Comparison of ENCODE assay signal across 15 cellular contexts in the genomic region with DNA sequence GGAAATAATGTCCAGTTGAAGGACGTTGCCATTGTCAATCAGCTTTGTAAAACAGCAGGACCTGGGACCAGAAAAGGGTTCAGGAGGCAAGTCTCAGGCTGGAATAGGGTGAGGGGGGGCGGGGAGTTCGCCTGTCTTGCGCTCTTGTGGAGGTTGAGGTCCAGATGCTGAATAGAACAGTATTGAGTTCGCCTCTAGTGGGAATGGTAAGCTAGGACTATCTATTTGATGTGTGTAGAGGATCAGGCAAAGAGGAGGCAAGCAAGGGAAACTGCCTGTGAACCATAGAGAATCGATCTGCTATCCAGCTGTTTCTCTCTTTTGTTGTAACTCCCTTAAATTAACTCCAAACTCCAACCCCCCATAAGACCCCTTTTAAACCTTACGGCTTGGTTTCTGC.
DNase-seq lines count a peak whose midpoint lies in the region; ATAC-seq and TF ChIP-seq lines count a peak whose summit lies in the region.
"Had no signal": no experiment of that assay in that cellular context is flagged by ENCODE, and none has a peak within 500 bp of the region (broad histone marks: within the 10 kb centered on the region; RNA-seq: fewer than 3 reads in every experiment).

No MANE protein-coding gene starts in this region.

- intact Hi-C loops in posterior cingulate gyrus (cut with DNase I): no loop called here

- H3K4me3 ChIP-seq in foreskin fibroblast (ENCODE audit: low read depth in 1 of 2, low read length in 2 of 2): no peak overlapping the region
- H3K4me3 ChIP-seq: GM23338, PC-9, SJSA1 had no signal

- no peak for TF ChIP-seq CTCF in foreskin fibroblast (IDR thresholded peaks at IDR 0.05; ENCODE audit: low read depth, low read length)

- DNase-seq in DMS 273 (lab: John Stamatoyannopoulos, UW; ENCODE audit: unreplicated experiment) (peak; percentile 56), DMS 273 treated with DMSO at 0.1 percent for 48 hours (lab: John Stamatoyannopoulos, UW) (no peak), NCI-H146 (lab: John Stamatoyannopoulos, UW) (peak; percentile 4), foreskin fibroblast (peak; percentile 4 to 20), GF-D8 (lab: John Stamatoyannopoulos, UW) (no peak), posterior cingulate gyrus (no peak), NCI-H2196 (lab: John Stamatoyannopoulos, UW; ENCODE audit: unreplicated experiment) (no peak)
- DNase-seq: KG1, NCI-H187 treated with DMSO at 0.1 percent for 48 hours, NCI-H345, NCI-H524 treated with DMSO at 0.1 percent for 48 hours, PC-9 had no signal

- ATAC-seq in HG03196 (IDR thresholded peaks at IDR 0.05; ENCODE audit: unreplicated experiment): no peak
- ATAC-seq: GM23338 had no signal

Comparison
In these comparisons a context has a peak if more than half of its experiments do, and no peak if none do; other contexts are left out.
1. DNase-seq: peak in DMS 273 (single experiment), NCI-H146 (single experiment) and foreskin fibroblast (2 of 2); none in DMS 273 treated with DMSO at 0.1 percent for 48 hours (single experiment), GF-D8 (single experiment), posterior cingulate gyrus (0 of 10) and NCI-H2196 (single experiment).